Comparison of ENCODE assay signal across 1 cellular context in the genomic region with DNA sequence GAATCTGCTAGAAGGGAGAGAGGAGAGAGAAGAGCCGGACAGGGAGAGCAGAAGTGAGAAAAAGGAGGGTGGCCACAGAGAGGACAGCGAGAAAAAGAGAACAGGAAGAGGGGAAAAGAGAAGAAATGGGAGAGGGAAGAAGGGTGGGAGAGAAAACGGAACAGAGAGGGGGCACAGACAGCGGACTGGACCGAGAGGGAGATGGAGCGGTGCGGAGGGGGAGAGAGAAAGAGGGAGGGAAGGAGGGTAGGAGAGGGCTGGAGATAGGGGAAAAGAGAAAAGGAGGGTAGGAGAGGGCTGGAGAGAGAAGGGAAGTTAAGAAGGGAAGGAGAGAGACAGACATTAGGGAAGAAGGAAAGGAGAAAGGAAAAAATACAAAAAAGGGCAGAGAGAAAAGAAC.
TF ChIP-seq lines count a peak whose summit lies in the region.

No MANE protein-coding gene starts in this region.

TF ChIP-seq in GM23338, 12 proteins besides CTCF, POLR2A, EP300 and RAD21 (continued from another document):
- TF ChIP-seq POLR2AphosphoS5 (IDR thresholded peaks at IDR 0.05; ENCODE audit: low read depth), result no peak
- TF ChIP-seq, protein P1, sequence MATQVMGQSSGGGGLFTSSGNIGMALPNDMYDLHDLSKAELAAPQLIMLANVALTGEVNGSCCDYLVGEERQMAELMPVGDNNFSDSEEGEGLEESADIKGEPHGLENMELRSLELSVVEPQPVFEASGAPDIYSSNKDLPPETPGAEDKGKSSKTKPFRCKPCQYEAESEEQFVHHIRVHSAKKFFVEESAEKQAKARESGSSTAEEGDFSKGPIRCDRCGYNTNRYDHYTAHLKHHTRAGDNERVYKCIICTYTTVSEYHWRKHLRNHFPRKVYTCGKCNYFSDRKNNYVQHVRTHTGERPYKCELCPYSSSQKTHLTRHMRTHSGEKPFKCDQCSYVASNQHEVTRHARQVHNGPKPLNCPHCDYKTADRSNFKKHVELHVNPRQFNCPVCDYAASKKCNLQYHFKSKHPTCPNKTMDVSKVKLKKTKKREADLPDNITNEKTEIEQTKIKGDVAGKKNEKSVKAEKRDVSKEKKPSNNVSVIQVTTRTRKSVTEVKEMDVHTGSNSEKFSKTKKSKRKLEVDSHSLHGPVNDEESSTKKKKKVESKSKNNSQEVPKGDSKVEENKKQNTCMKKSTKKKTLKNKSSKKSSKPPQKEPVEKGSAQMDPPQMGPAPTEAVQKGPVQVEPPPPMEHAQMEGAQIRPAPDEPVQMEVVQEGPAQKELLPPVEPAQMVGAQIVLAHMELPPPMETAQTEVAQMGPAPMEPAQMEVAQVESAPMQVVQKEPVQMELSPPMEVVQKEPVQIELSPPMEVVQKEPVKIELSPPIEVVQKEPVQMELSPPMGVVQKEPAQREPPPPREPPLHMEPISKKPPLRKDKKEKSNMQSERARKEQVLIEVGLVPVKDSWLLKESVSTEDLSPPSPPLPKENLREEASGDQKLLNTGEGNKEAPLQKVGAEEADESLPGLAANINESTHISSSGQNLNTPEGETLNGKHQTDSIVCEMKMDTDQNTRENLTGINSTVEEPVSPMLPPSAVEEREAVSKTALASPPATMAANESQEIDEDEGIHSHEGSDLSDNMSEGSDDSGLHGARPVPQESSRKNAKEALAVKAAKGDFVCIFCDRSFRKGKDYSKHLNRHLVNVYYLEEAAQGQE (IDR thresholded peaks at IDR 0.05; ENCODE audit: unreplicated experiment), result no peak
- no peak for TF ChIP-seq NANOG (IDR thresholded peaks at IDR 0.05; ENCODE audit: borderline replicate concordance)
- TF ChIP-seq EZH2phosphoT487 (IDR thresholded peaks at IDR 0.05; ENCODE audit: unreplicated experiment), result no peak
- TF ChIP-seq ZNF331 (CRISPR knock-in tag; IDR thresholded peaks at IDR 0.05; ENCODE audit: low read depth), result no peak
- TF ChIP-seq, protein P2, sequence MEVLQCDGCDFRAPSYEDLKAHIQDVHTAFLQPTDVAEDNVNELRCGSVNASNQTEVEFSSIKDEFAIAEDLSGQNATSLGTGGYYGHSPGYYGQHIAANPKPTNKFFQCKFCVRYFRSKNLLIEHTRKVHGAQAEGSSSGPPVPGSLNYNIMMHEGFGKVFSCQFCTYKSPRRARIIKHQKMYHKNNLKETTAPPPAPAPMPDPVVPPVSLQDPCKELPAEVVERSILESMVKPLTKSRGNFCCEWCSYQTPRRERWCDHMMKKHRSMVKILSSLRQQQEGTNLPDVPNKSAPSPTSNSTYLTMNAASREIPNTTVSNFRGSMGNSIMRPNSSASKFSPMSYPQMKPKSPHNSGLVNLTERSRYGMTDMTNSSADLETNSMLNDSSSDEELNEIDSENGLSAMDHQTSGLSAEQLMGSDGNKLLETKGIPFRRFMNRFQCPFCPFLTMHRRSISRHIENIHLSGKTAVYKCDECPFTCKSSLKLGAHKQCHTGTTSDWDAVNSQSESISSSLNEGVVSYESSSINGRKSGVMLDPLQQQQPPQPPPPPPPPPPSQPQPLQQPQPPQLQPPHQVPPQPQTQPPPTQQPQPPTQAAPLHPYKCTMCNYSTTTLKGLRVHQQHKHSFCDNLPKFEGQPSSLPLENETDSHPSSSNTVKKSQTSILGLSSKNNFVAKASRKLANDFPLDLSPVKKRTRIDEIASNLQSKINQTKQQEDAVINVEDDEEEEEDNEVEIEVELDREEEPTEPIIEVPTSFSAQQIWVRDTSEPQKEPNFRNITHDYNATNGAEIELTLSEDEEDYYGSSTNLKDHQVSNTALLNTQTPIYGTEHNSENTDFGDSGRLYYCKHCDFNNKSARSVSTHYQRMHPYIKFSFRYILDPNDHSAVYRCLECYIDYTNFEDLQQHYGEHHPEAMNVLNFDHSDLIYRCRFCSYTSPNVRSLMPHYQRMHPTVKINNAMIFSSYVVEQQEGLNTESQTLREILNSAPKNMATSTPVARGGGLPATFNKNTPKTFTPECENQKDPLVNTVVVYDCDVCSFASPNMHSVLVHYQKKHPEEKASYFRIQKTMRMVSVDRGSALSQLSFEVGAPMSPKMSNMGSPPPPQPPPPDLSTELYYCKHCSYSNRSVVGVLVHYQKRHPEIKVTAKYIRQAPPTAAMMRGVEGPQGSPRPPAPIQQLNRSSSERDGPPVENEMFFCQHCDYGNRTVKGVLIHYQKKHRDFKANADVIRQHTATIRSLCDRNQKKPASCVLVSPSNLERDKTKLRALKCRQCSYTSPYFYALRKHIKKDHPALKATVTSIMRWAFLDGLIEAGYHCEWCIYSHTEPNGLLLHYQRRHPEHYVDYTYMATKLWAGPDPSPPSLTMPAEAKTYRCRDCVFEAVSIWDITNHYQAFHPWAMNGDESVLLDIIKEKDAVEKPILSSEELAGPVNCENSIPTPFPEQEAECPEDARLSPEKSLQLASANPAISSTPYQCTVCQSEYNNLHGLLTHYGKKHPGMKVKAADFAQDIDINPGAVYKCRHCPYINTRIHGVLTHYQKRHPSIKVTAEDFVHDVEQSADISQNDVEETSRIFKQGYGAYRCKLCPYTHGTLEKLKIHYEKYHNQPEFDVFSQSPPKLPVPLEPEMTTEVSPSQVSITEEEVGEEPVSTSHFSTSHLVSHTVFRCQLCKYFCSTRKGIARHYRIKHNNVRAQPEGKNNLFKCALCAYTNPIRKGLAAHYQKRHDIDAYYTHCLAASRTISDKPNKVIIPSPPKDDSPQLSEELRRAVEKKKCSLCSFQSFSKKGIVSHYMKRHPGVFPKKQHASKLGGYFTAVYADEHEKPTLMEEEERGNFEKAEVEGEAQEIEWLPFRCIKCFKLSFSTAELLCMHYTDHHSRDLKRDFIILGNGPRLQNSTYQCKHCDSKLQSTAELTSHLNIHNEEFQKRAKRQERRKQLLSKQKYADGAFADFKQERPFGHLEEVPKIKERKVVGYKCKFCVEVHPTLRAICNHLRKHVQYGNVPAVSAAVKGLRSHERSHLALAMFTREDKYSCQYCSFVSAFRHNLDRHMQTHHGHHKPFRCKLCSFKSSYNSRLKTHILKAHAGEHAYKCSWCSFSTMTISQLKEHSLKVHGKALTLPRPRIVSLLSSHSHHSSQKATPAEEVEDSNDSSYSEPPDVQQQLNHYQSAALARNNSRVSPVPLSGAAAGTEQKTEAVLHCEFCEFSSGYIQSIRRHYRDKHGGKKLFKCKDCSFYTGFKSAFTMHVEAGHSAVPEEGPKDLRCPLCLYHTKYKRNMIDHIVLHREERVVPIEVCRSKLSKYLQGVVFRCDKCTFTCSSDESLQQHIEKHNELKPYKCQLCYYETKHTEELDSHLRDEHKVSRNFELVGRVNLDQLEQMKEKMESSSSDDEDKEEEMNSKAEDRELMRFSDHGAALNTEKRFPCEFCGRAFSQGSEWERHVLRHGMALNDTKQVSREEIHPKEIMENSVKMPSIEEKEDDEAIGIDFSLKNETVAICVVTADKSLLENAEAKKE (CRISPR knock-in tag; IDR thresholded peaks at IDR 0.05), result no peak
